In genomic region chr19:32692727-32693061, GRCh38 we compare ENCODE assay signal across 8 cellular contexts. TPM values are rescaled to one million over a fixed set of nuclear protein-coding genes. Genes with fewer than 3 reads are reported as not detected.
DNase-seq lines count a peak whose midpoint lies in the region; ATAC-seq and TF ChIP-seq lines count a peak whose summit lies in the region.

No MANE protein-coding gene starts in this region.

- peak overlapping the region; percentile 88 to 98 (median 93) for H3K4me2 ChIP-seq in BLaER1 treated with 17β-estradiol and CSF1 and Interleukin-3, amounts not matched to agents 10 nM and 100 nM

- peak; percentile 15 for ATAC-seq in HG02870 (IDR thresholded peaks at IDR 0.05; ENCODE audit: unreplicated experiment)
- ATAC-seq in right lobe of liver: no peak
- no peak for ATAC-seq in GM18858 (IDR thresholded peaks at IDR 0.05; ENCODE audit: unreplicated experiment)

- H3K36me3 Mint-ChIP-seq in activated naive CD8-positive, alpha-beta T cell: peaks cover 18% of the 10 kb centered on the region

- H3K27me3 ChIP-seq in BLaER1 treated with 17β-estradiol and CSF1 and Interleukin-3, amounts not matched to agents 10 nM and 100 nM: no peaks in the 10 kb centered on the region
- H3K27me3 ChIP-seq in right lobe of liver: no peaks in the 10 kb centered on the region

- no CpG with 5 or more reads among the region's 7 CpGs for WGBS in right lobe of liver (ENCODE audit: insufficient coverage, low coverage, low lambda C conversion rate, missing lambda C conversion rate)
- WGBS in urinary bladder: 52% methylated on average over 7 of the region's 7 CpGs

- H3K27ac ChIP-seq in BLaER1 treated with 17β-estradiol and CSF1 and Interleukin-3, amounts not matched to agents 10 nM and 100 nM: peak overlapping the region; percentile 84 to 97 (median 95)
- H3K27ac ChIP-seq in right lobe of liver (peak overlapping the region in 2 of 3 donors; percentile 65 to 80), urinary bladder (ENCODE audit: low read depth) (peak overlapping the region; percentile 40)

- H3K9me3 ChIP-seq in BLaER1 treated with 17β-estradiol and CSF1 and Interleukin-3, amounts not matched to agents 10 nM and 100 nM (replicated peaks in 1 of 11): peaks cover 0 to 48% (median 45%) of the 10 kb centered on the region in 11 experiments; a peak in 20 of 22 replicates
- no peaks in the 10 kb centered on the region for H3K9me3 ChIP-seq in right lobe of liver

- H3K9ac ChIP-seq in BLaER1 treated with 17β-estradiol and CSF1 and Interleukin-3, amounts not matched to agents 10 nM and 100 nM: peak overlapping the region; percentile 89 to 96 (median 94)

- TF ChIP-seq CTCF in right lobe of liver (IDR thresholded peaks at IDR 0.05): no peak

- no peaks in the 10 kb centered on the region for H3K9me3 Mint-ChIP-seq in activated naive CD8-positive, alpha-beta T cell (ENCODE audit: low read depth)

- H3K4me3 ChIP-seq in BLaER1 treated with 17β-estradiol and CSF1 and Interleukin-3, amounts not matched to agents 10 nM and 100 nM: peak overlapping the region; percentile 71 to 86 (median 78)
- peak overlapping the region; percentile 67 to 70 (median 68) for H3K4me3 ChIP-seq in right lobe of liver
- H3K4me3 ChIP-seq in urinary bladder (ENCODE audit: low read depth, low read length): peak overlapping the region; percentile 85

- peak overlapping the region; percentile 98 for H3K27ac Mint-ChIP-seq in activated naive CD8-positive, alpha-beta T cell

- DNase-seq in right lobe of liver: no peak
- no peak for DNase-seq in globus pallidus (ENCODE audit: low spot score)
- DNase-seq in DMS79 treated with DMSO at 0.1 percent for 48 hours (lab: John Stamatoyannopoulos, UW): no peak

- peaks cover 3 to 47% (median 45%) of the 10 kb centered on the region in 11 experiments; a peak in 21 of 22 replicates for H3K36me3 ChIP-seq in BLaER1 treated with 17β-estradiol and CSF1 and Interleukin-3, amounts not matched to agents 10 nM and 100 nM
- H3K36me3 ChIP-seq in right lobe of liver (no peaks in the 10 kb centered on the region), urinary bladder (ENCODE audit: insufficient read depth) (no peaks in the 10 kb centered on the region)

- peak overlapping the region; percentile 99 for H3K4me3 Mint-ChIP-seq in activated naive CD8-positive, alpha-beta T cell

- H4K20me1 ChIP-seq in BLaER1 treated with 17β-estradiol and CSF1 and Interleukin-3, amounts not matched to agents 10 nM and 100 nM: peaks cover 0 to 40% (median 22%) of the 10 kb centered on the region in 11 experiments; a peak in 14 of 22 replicates

- peaks cover 43 to 86% (median 49%) of the 10 kb centered on the region in 10 experiments for H3K4me1 ChIP-seq in BLaER1 treated with 17β-estradiol and CSF1 and Interleukin-3, amounts not matched to agents 10 nM and 100 nM
- H3K4me1 ChIP-seq in right lobe of liver (peaks cover 0 to 58% (median 19%) of the 10 kb centered on the region in 4 donors), urinary bladder (ENCODE audit: insufficient read depth) (no peaks in the 10 kb centered on the region)

- no peak for TF ChIP-seq POLR2A in right lobe of liver (IDR thresholded peaks at IDR 0.05)

- H3K4me1 Mint-ChIP-seq in activated naive CD8-positive, alpha-beta T cell (ENCODE audit: low read depth): peaks cover 65% of the 10 kb centered on the region

- intact Hi-C loops in right lobe of liver (cut with DNase I): no loop called here

- no peaks in the 10 kb centered on the region for H3K27me3 Mint-ChIP-seq in activated naive CD8-positive, alpha-beta T cell

RNA-seq across cellular contexts. Expression of gene NUDT19, which starts 1.1 kb away (rescaled TPM):
- total RNA-seq in right lobe of liver (10 to 100 TPM in 1 of 6 experiments, 1 to 10 TPM in 5; 4.1 to 11.8 (median 7.2) TPM), urinary bladder (13.1 TPM)
- polyA plus RNA-seq in urinary bladder: 7.7 TPM

RNA-seq across cellular contexts. Expression of gene RGS9BP, which starts 17.0 kb away (rescaled TPM):
- total RNA-seq in right lobe of liver (under 1 TPM in 1 of 6 experiments, not detected in 5; 0.11 TPM), urinary bladder (1.3 TPM)
- 1.0 TPM for polyA plus RNA-seq in urinary bladder

RNA-seq across cellular contexts. Expression of gene ANKRD27, which starts 17.7 kb away (rescaled TPM):
- 10 to 100 TPM in 2 of 6 experiments, 1 to 10 TPM in 4; 7.6 to 12.5 (median 9.0) TPM for total RNA-seq in right lobe of liver
- total RNA-seq in urinary bladder: 33.6 TPM
- 32.6 TPM for polyA plus RNA-seq in urinary bladder

RNA-seq across cellular contexts. Expression of gene TDRD12, which starts 26.9 kb away (rescaled TPM):
- total RNA-seq in right lobe of liver (under 1 TPM in 1 of 6 experiments, not detected in 5; 0.17 TPM), urinary bladder (1.1 TPM)
- polyA plus RNA-seq in urinary bladder: 0.24 TPM

Comparison
In these comparisons a context has a peak if more than half of its experiments do, and no peak if none do; other contexts are left out.
1. H3K27ac ChIP-seq: peak in every context shown above with its lines; median percentile 95 in BLaER1 treated with 17β-estradiol and CSF1 and Interleukin-3, amounts not matched to agents 10 nM and 100 nM; 72 in right lobe of liver; 40 in urinary bladder.